In the genomic region with DNA sequence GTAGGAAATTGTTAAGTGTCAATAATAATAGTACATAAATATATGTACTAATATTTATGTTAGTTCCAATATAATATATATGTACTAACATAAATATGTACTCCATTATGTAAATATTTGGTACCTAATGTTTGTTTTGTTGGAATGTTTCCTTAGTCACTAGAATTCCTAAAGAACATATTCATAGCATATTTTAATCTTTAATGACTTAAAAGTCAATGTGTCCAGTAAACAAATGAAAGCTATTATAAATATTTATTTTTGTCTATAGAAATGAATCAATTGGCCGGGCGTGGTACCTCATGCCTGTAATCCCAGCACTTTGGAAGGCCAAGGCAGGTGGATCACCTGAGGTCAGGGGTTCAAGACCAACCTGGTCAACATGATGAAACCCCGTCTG, we compare ENCODE assay signal across 22 cellular contexts.
DNase-seq lines count a peak whose midpoint lies in the region; ATAC-seq and TF ChIP-seq lines count a peak whose summit lies in the region.
"Had no signal": no experiment of that assay in that cellular context is flagged by ENCODE, and none has a peak within 500 bp of the region (broad histone marks: within the 10 kb centered on the region; RNA-seq: fewer than 3 reads in every experiment).

No MANE protein-coding gene starts in this region.

- H3K9me3 ChIP-seq in trophoblast cell (ENCODE audit: insufficient read depth, low read depth, low read length) (no peaks in the 10 kb centered on the region), lower lobe of right lung (no peaks in the 10 kb centered on the region)
- H3K9me3 ChIP-seq: BE2C, BLaER1, Caco-2 had no signal

- no peak overlapping the region for H2BK120ac ChIP-seq in trophoblast cell (ENCODE audit: insufficient read depth, low read length, poor library complexity)

- H3K79me1 ChIP-seq in trophoblast cell (ENCODE audit: low read length) = no peaks in the 10 kb centered on the region

- no peak overlapping the region for H4K91ac ChIP-seq in trophoblast cell (ENCODE audit: low read depth, low read length)

- H2BK5ac ChIP-seq in trophoblast cell (ENCODE audit: low read depth, low read length, poor library complexity) = no peak overlapping the region

- H4K12ac ChIP-seq in trophoblast cell (ENCODE audit: low read depth, low read length) = no peak overlapping the region

- DNase-seq in LNCaP clone FGC (ENCODE audit: low read depth) (peak; percentile 86), trophoblast cell (peak; percentile 4 to 48), lower lobe of right lung (no peak), NCI-H1694 (lab: John Stamatoyannopoulos, UW) (no peak)
- DNase-seq in activated naive CD4-positive, alpha-beta T cell treated with anti-CD3 and anti-CD28 coated beads, Interleukin-2, amount 50 U/mL, for 16 hours = no peak
- DNase-seq: 8988T; ACHN; BE2C; C1 segment of cervical spinal cord; Caco-2; Calu3; CD4-positive, alpha-beta T cell; CD8-positive, alpha-beta T cell; DMS 273 treated with DMSO at 0.1 percent for 48 hours; DMS153; DMS53; DMS79; DND-41; EL; GDM1 had no signal

- intact Hi-C loops in lower lobe of right lung (cut with DNase I) = no loop called here

- H3K4me3 ChIP-seq in LNCaP clone FGC (ENCODE audit: low read depth, low read length) (no peak overlapping the region), trophoblast cell (ENCODE audit: low read depth, low read length) (no peak overlapping the region), lower lobe of right lung (no peak overlapping the region)
- H3K4me3 ChIP-seq: BLaER1, GM12878 had no signal

- no peaks in the 10 kb centered on the region for H3K27me3 ChIP-seq in trophoblast cell (ENCODE audit: insufficient read depth, low read length)
- H3K27me3 ChIP-seq in lower lobe of right lung (ENCODE audit: low read depth) = no peaks in the 10 kb centered on the region
- H3K27me3 ChIP-seq: BE2C, BLaER1 had no signal

- no CpG with 5 or more reads among the region's 3 CpGs for WGBS in trophoblast cell (ENCODE audit: extremely low coverage, insufficient coverage, insufficient read length)

- no peak overlapping the region for H3K4me2 ChIP-seq in trophoblast cell (ENCODE audit: low read length)
- H3K4me2 ChIP-seq: BLaER1 had no signal

- no peak overlapping the region for H2AK5ac ChIP-seq in trophoblast cell (ENCODE audit: low read length)

- H3K23ac ChIP-seq in trophoblast cell (ENCODE audit: low read length) = no peak overlapping the region

- ATAC-seq in lower lobe of right lung = no peak
- ATAC-seq: CD8-positive, alpha-beta T cell; GM12878 had no signal

- no peak for TF ChIP-seq CTCF in LNCaP clone FGC (IDR thresholded peaks at IDR 0.05; ENCODE audit: control insufficient read depth, extremely low read depth, insufficient read depth)
- TF ChIP-seq CTCF in lower lobe of right lung (IDR thresholded peaks at IDR 0.05) = no peak

- no peak overlapping the region for H3K14ac ChIP-seq in trophoblast cell (ENCODE audit: low read length)

- no peak overlapping the region for H3K27ac ChIP-seq in trophoblast cell (ENCODE audit: low read depth, low read length)
- no peak overlapping the region for H3K27ac ChIP-seq in lower lobe of right lung
- H3K27ac ChIP-seq: BLaER1 had no signal

- no peak overlapping the region for H4K8ac ChIP-seq in trophoblast cell (ENCODE audit: low read depth, low read length)

- H2BK12ac ChIP-seq in trophoblast cell (ENCODE audit: low read length) = no peak overlapping the region

- no peak overlapping the region for H3K4ac ChIP-seq in trophoblast cell (ENCODE audit: low read depth, low read length)

- H3K36me3 ChIP-seq in trophoblast cell (ENCODE audit: control insufficient read depth in 1 of 2, insufficient read depth in 2 of 2, low read length in 2 of 2) = no peaks in the 10 kb centered on the region
- no peaks in the 10 kb centered on the region for H3K36me3 ChIP-seq in lower lobe of right lung
- H3K36me3 ChIP-seq: BE2C, BLaER1 had no signal

- H2AFZ ChIP-seq in trophoblast cell (ENCODE audit: insufficient read depth, low read length, poor library complexity) = no peak overlapping the region

- H3K18ac ChIP-seq in trophoblast cell (ENCODE audit: low read length) = no peak overlapping the region

- no peaks in the 10 kb centered on the region for H3K79me2 ChIP-seq in trophoblast cell (ENCODE audit: control insufficient read depth, insufficient read depth, low read length, poor library complexity)

- no peak overlapping the region for H3K9ac ChIP-seq in trophoblast cell (ENCODE audit: low read length)
- H3K9ac ChIP-seq: BLaER1 had no signal

- no peaks in the 10 kb centered on the region for H3K4me1 ChIP-seq in trophoblast cell (ENCODE audit: control insufficient read depth in 1 of 2, insufficient read depth in 2 of 2, low read length in 2 of 2)
- no peaks in the 10 kb centered on the region for H3K4me1 ChIP-seq in lower lobe of right lung
- H3K4me1 ChIP-seq: BE2C, BLaER1, Caco-2 had no signal

Comparison
In these comparisons a context has a peak if more than half of its experiments do, and no peak if none do; other contexts are left out.
1. DNase-seq: peak in LNCaP clone FGC (single experiment) and trophoblast cell (2 of 2); none in activated naive CD4-positive, alpha-beta T cell treated with anti-CD3 and anti-CD28 coated beads, Interleukin-2, amount 50 U/mL, for 16 hours (single experiment), lower lobe of right lung (single experiment) and NCI-H1694 (single experiment).